In the genomic region with DNA sequence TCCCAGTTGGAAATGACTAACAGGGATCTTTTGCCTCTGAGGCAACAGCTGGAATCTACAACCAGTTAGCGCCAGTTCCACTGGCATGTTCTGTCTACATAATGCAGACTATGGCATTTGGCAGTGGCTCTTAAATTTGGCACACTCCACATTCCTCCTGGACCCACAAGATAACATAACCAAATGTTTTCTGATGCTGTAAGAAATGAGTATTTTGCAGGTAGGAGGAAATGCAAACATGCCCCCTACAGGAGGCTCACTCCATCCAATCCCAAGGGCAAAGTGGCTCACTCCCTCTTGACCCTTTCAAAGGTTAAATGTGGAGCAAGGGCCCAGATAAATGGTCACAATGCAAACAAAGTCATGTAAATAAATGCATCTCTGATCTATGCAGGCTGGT, we compare ENCODE assay signal across 17 cellular contexts.
"Had no signal": no experiment of that assay in that cellular context is flagged by ENCODE, and none has a peak within 500 bp of the region (broad histone marks: within the 10 kb centered on the region; RNA-seq: fewer than 3 reads in every experiment).

No MANE protein-coding gene starts in this region.

- H3K27ac Mint-ChIP-seq: activated CD8-positive, alpha-beta memory T cell treated with anti-CD3 and anti-CD28 coated beads, Interleukin-2, amount 10 ng/mL, durations not matched to agents 7 days and 5 days; activated naive CD8-positive, alpha-beta T cell; activated T-cell treated with anti-CD3 and anti-CD28 coated beads, Interleukin-2, amount 50 U/mL, for 24 hours; memory B cell; nephron progenitor cell; stimulated activated naive CD8-positive, alpha-beta T cell treated with anti-CD3 and anti-CD28 coated beads, Interleukin-15, Interleukin-2, amounts not matched to agents 100 ng/mL and 50 ng/mL, for 24 hours; T-helper 2 cell treated with Interferon-gamma antibody and Interleukin-4, amounts not matched to agents 5 μg/mL and 100 μg/mL, for 36 hours had no signal

- H3K27ac ChIP-seq: brain microvascular endothelial cell, esophagus muscularis mucosa, upper lobe of left lung had no signal

- H3K4me3 Mint-ChIP-seq: activated CD8-positive, alpha-beta memory T cell treated with anti-CD3 and anti-CD28 coated beads, Interleukin-2, amount 10 ng/mL, durations not matched to agents 7 days and 5 days; activated naive CD8-positive, alpha-beta T cell; activated T-cell treated with anti-CD3 and anti-CD28 coated beads, Interleukin-2, amount 50 U/mL, for 24 hours; memory B cell; nephron progenitor cell; stimulated activated naive CD8-positive, alpha-beta T cell treated with anti-CD3 and anti-CD28 coated beads, Interleukin-15, Interleukin-2, amounts not matched to agents 100 ng/mL and 50 ng/mL, for 24 hours; T-helper 2 cell treated with Interferon-gamma antibody and Interleukin-4, amounts not matched to agents 5 μg/mL and 100 μg/mL, for 36 hours had no signal

- H3K4me1 ChIP-seq: esophagus muscularis mucosa, upper lobe of left lung had no signal

- DNase-seq: activated CD4-positive, alpha-beta T cell treated with anti-CD3 and anti-CD28 coated beads, Interleukin-2, amount 50 U/mL, for 4 hours; activated CD4-positive, CD25-positive, alpha-beta regulatory T cell treated with anti-CD3 and anti-CD28 coated beads, Interleukin-2, amount 50 U/mL, for 72 hours; activated CD8-positive, alpha-beta memory T cell treated with anti-CD3 and anti-CD28 coated beads, Interleukin-2, amount 10 ng/mL, durations not matched to agents 7 days and 5 days; activated gamma-delta T cell; activated T-cell treated with anti-CD3 and anti-CD28 coated beads, Interleukin-2, amount 50 U/mL, for 24 hours; amygdala; brain microvascular endothelial cell; cerebellar nuclear complex; nephron progenitor cell; stimulated activated CD4-positive, alpha-beta T cell treated with anti-CD3 and anti-CD28 coated beads, Interleukin-4, amount 100 ng/mL, for 24 hours; upper lobe of left lung had no signal

- FAIRE-seq: endometrium had no signal

- H3K27me3 ChIP-seq: brain microvascular endothelial cell, esophagus muscularis mucosa, upper lobe of left lung had no signal

- H3K9me3 ChIP-seq: esophagus muscularis mucosa, upper lobe of left lung had no signal

- ATAC-seq: activated CD8-positive, alpha-beta memory T cell treated with anti-CD3 and anti-CD28 coated beads, Interleukin-2, amount 10 ng/mL, durations not matched to agents 7 days and 5 days had no signal

- H3K36me3 ChIP-seq: brain microvascular endothelial cell, esophagus muscularis mucosa, upper lobe of left lung had no signal

- H3K4me3 ChIP-seq: esophagus muscularis mucosa, upper lobe of left lung had no signal

- H3K4me1 Mint-ChIP-seq: activated CD8-positive, alpha-beta memory T cell treated with anti-CD3 and anti-CD28 coated beads, Interleukin-2, amount 10 ng/mL, durations not matched to agents 7 days and 5 days; memory B cell had no signal

- H3K36me3 Mint-ChIP-seq: activated CD8-positive, alpha-beta memory T cell treated with anti-CD3 and anti-CD28 coated beads, Interleukin-2, amount 10 ng/mL, durations not matched to agents 7 days and 5 days; activated naive CD8-positive, alpha-beta T cell; memory B cell had no signal

- H3K9me3 Mint-ChIP-seq: activated T-cell treated with anti-CD3 and anti-CD28 coated beads, Interleukin-2, amount 50 U/mL, for 24 hours; memory B cell; nephron progenitor cell; stimulated activated naive CD8-positive, alpha-beta T cell treated with anti-CD3 and anti-CD28 coated beads, Interleukin-15, Interleukin-2, amounts not matched to agents 100 ng/mL and 50 ng/mL, for 24 hours; T-helper 2 cell treated with Interferon-gamma antibody and Interleukin-4, amounts not matched to agents 5 μg/mL and 100 μg/mL, for 36 hours had no signal

- H3K27me3 Mint-ChIP-seq: activated CD8-positive, alpha-beta memory T cell treated with anti-CD3 and anti-CD28 coated beads, Interleukin-2, amount 10 ng/mL, durations not matched to agents 7 days and 5 days; activated naive CD8-positive, alpha-beta T cell; activated T-cell treated with anti-CD3 and anti-CD28 coated beads, Interleukin-2, amount 50 U/mL, for 24 hours; stimulated activated naive CD8-positive, alpha-beta T cell treated with anti-CD3 and anti-CD28 coated beads, Interleukin-15, Interleukin-2, amounts not matched to agents 100 ng/mL and 50 ng/mL, for 24 hours had no signal
